ENCODE assay signal across 8 cellular contexts in genomic region chr3:57692134-57692403, GRCh38. TPM values are rescaled to one million over a fixed set of nuclear protein-coding genes. Genes with fewer than 3 reads are reported as not detected.
DNase-seq lines count a peak whose midpoint lies in the region; ATAC-seq and TF ChIP-seq lines count a peak whose summit lies in the region.
"Not testable (repeated sequence)": the region's sequence is repeated elsewhere in the genome, so short reads cannot be mapped to it uniquely, and the experiment has no call there.

No MANE protein-coding gene starts in this region.

- not testable (repeated sequence) for H3K27me3 ChIP-seq in BLaER1; GM23338 (ENCODE audit: insufficient read depth); heart right ventricle; muscle layer of duodenum (ENCODE audit: low read depth, low read length)

- 1 to 3% methylated on average over 9 of the region's 9 CpGs for WGBS in heart right ventricle, 2 donors

- not testable (repeated sequence) for H3F3A ChIP-seq in GM23338 (replicated peaks; ENCODE audit: low read depth)

- H3K4me1 Mint-ChIP-seq in GM23338: peaks cover 13% of the 10 kb centered on the region; the same call in 2 of the 3 replicates
- peaks cover 24% of the 10 kb centered on the region for H3K4me1 Mint-ChIP-seq in activated CD4-positive, alpha-beta T cell treated with anti-CD3 and anti-CD28 coated beads, Interleukin-2, amount 10 ng/mL, durations not matched to agents 24 days and 14 days
- H3K4me1 Mint-ChIP-seq in stimulated activated memory B cell treated with anti-CD40 and anti-IgM and Interleukin-4, amounts not matched to agents 10 μg/mL and 1 μg/mL and 100 μg/mL, for 72 hours: peaks cover 40% of the 10 kb centered on the region

- H3K79me2 ChIP-seq in GM23338 (replicated peaks; ENCODE audit: insufficient read depth): peaks cover 45% of the 10 kb centered on the region

- not testable (repeated sequence) for H3K9me3 Mint-ChIP-seq in GM23338; activated CD4-positive, alpha-beta T cell treated with anti-CD3 and anti-CD28 coated beads, Interleukin-2, amount 10 ng/mL, durations not matched to agents 24 days and 14 days; stimulated activated memory B cell treated with anti-CD40 and anti-IgM and Interleukin-4, amounts not matched to agents 10 μg/mL and 1 μg/mL and 100 μg/mL, for 72 hours

- intact Hi-C loops in activated CD4-positive, alpha-beta T cell treated with anti-CD3 and anti-CD28 coated beads, Interleukin-2, amount 10 ng/mL, durations not matched to agents 24 days and 14 days (cut with micrococcal nuclease): loop anchor here (1.0 to 5.0 kb wide), 6 partner anchors 21 to 1009 kb away; partner anchors contain the start of genes APPL1, ARF4, PDE12 and TASOR
- intact Hi-C loops in heart right ventricle (cut with DNase I): loop anchor here in 7 of 10 donors (2.0 to 10.0 kb wide), 4 partner anchors 63 to 65 kb away; partner anchors contain the start of gene SLMAP (in 6 of the 7)

- H3K9me2 ChIP-seq in GM23338 (ENCODE audit: insufficient read depth): not testable (repeated sequence)

- peak overlapping the region; percentile 91 for H3K4me3 Mint-ChIP-seq in GM23338
- H3K4me3 Mint-ChIP-seq in activated CD4-positive, alpha-beta T cell treated with anti-CD3 and anti-CD28 coated beads, Interleukin-2, amount 10 ng/mL, durations not matched to agents 24 days and 14 days: peak overlapping the region; percentile 87
- H3K4me3 Mint-ChIP-seq in stimulated activated memory B cell treated with anti-CD40 and anti-IgM and Interleukin-4, amounts not matched to agents 10 μg/mL and 1 μg/mL and 100 μg/mL, for 72 hours: peak overlapping the region; percentile 90

- peak overlapping the region; percentile 95 for H3K9ac ChIP-seq in BLaER1

- peak overlapping the region; percentile 96 for H3K27ac ChIP-seq in BLaER1
- H3K27ac ChIP-seq in GM23338 (ENCODE audit: low read depth): peak overlapping the region; percentile 76
- H3K27ac ChIP-seq in heart right ventricle: peak overlapping the region; percentile 97 to 100 (median 99)
- peak overlapping the region; percentile 73 for H3K27ac ChIP-seq in muscle layer of duodenum (ENCODE audit: low read length)

- H3K27ac Mint-ChIP-seq in GM23338: peak overlapping the region; percentile 96
- peak overlapping the region; percentile 96 for H3K27ac Mint-ChIP-seq in activated CD4-positive, alpha-beta T cell treated with anti-CD3 and anti-CD28 coated beads, Interleukin-2, amount 10 ng/mL, durations not matched to agents 24 days and 14 days
- peak overlapping the region; percentile 89 for H3K27ac Mint-ChIP-seq in stimulated activated memory B cell treated with anti-CD40 and anti-IgM and Interleukin-4, amounts not matched to agents 10 μg/mL and 1 μg/mL and 100 μg/mL, for 72 hours

- peak overlapping the region; percentile 12 for H2AFZ ChIP-seq in GM23338

- H3K4me3 ChIP-seq in BLaER1 (peak overlapping the region; percentile 96), GM23338 (peak overlapping the region; percentile 58), cardiac fibroblast (replicated peaks in 1 of 2; ENCODE audit: low read depth in 2 of 2, low read length in 2 of 2) (peak overlapping the region; percentile 55 to 80), heart right ventricle (peak overlapping the region; percentile 70 to 100 (median 92)), muscle layer of duodenum (ENCODE audit: low read depth in 1 of 2, low read length in 2 of 2) (peak overlapping the region; percentile 83 to 88)

- peaks cover 26% of the 10 kb centered on the region for H3K36me3 ChIP-seq in BLaER1
- H3K36me3 ChIP-seq in GM23338 (ENCODE audit: insufficient read depth); heart right ventricle; muscle layer of duodenum (ENCODE audit: control insufficient read depth in 1 of 2, insufficient read depth in 2 of 2, low read length in 2 of 2): not testable (repeated sequence)

- ATAC-seq in GM23338; stimulated activated memory B cell treated with anti-CD40 and anti-IgM and Interleukin-4, amounts not matched to agents 10 μg/mL and 1 μg/mL and 100 μg/mL, for 72 hours: not testable (repeated sequence)
- peak in 3 of 8 donors; percentile 0 to 15 (median 8) for ATAC-seq in heart right ventricle

- not testable (repeated sequence) for H3K36me3 Mint-ChIP-seq in GM23338 (ENCODE audit: low read depth); activated CD4-positive, alpha-beta T cell treated with anti-CD3 and anti-CD28 coated beads, Interleukin-2, amount 10 ng/mL, durations not matched to agents 24 days and 14 days (ENCODE audit: low read depth); stimulated activated memory B cell treated with anti-CD40 and anti-IgM and Interleukin-4, amounts not matched to agents 10 μg/mL and 1 μg/mL and 100 μg/mL, for 72 hours

- TF ChIP-seq CTCF in GM23338 (conservative IDR thresholded peaks at IDR 0.05; ENCODE audit: low read depth in 2 of 2); cardiac fibroblast (IDR thresholded peaks at IDR 0.05; ENCODE audit: low read depth, low read length); heart right ventricle (IDR thresholded peaks at IDR 0.05): not testable (repeated sequence)

- peaks cover 47% of the 10 kb centered on the region for H3K4me1 ChIP-seq in BLaER1
- H3K4me1 ChIP-seq in GM23338 (ENCODE audit: insufficient read depth): peaks cover 13% of the 10 kb centered on the region
- H3K4me1 ChIP-seq in heart right ventricle: peaks cover 4 to 52% (median 43%) of the 10 kb centered on the region in 9 donors
- H3K4me1 ChIP-seq in muscle layer of duodenum (ENCODE audit: control insufficient read depth in 1 of 2, insufficient read depth in 2 of 2, low read length in 2 of 2): peaks cover 3 to 31% of the 10 kb centered on the region in 2 donors

- peaks cover 20% of the 10 kb centered on the region for H3K27me3 Mint-ChIP-seq in GM23338 (ENCODE audit: insufficient read depth, low read depth, poor library complexity)
- H3K27me3 Mint-ChIP-seq in activated CD4-positive, alpha-beta T cell treated with anti-CD3 and anti-CD28 coated beads, Interleukin-2, amount 10 ng/mL, durations not matched to agents 24 days and 14 days; stimulated activated memory B cell treated with anti-CD40 and anti-IgM and Interleukin-4, amounts not matched to agents 10 μg/mL and 1 μg/mL and 100 μg/mL, for 72 hours: not testable (repeated sequence)

- DNase-seq in GM23338 (ENCODE audit: low spot score); activated CD4-positive, alpha-beta T cell treated with anti-CD3 and anti-CD28 coated beads, Interleukin-2, amount 10 ng/mL, durations not matched to agents 24 days and 14 days; cardiac fibroblast (ENCODE audit: low read depth in 2 of 2); heart right ventricle: not testable (repeated sequence)
- peak; percentile 92 for DNase-seq in MV-4-11 (lab: John Stamatoyannopoulos, UW)

- H3K9me3 ChIP-seq in BLaER1; heart right ventricle; muscle layer of duodenum (ENCODE audit: control insufficient read depth in 1 of 2, low read length in 2 of 2): not testable (repeated sequence)

- H3K4me2 ChIP-seq in BLaER1 (peak overlapping the region; percentile 84), GM23338 (peak overlapping the region; percentile 75)

- H4K20me1 ChIP-seq in BLaER1: peaks cover 56% of the 10 kb centered on the region
- H4K20me1 ChIP-seq in GM23338 (replicated peaks; ENCODE audit: insufficient read depth): not testable (repeated sequence)

RNA-seq across cellular contexts. Expression of gene DENND6A, which starts 0.8 kb away (rescaled TPM):
- 17.5 and 40.6 TPM in 2 replicates for total RNA-seq in GM23338 (2014; rRNA removed; shearing (Covaris generic))
- polyA plus RNA-seq in GM23338 (2016; fragmentation: Nextera tagmentation; extraction: Ambion mirVana) (4.0 and 7.5 TPM in 2 replicates), heart right ventricle (10 to 100 TPM in 1 of 2 donors, 1 to 10 TPM in 1; 4.3 to 11.0 TPM)
- total RNA-seq in activated CD4-positive, alpha-beta T cell treated with anti-CD3 and anti-CD28 coated beads, Interleukin-2, amount 10 ng/mL, durations not matched to agents 24 days and 14 days: 20.8 and 25.2 TPM in 2 replicates
- total RNA-seq in heart right ventricle: 10 to 100 TPM; 13.0 to 28.9 (median 20.0) TPM
